7 cellular contexts compared by ENCODE assay signal in genomic region chr17:65204001-65204400, GRCh38.
"Had no signal": no experiment of that assay in that cellular context is flagged by ENCODE, and none has a peak within 500 bp of the region (broad histone marks: within the 10 kb centered on the region; RNA-seq: fewer than 3 reads in every experiment).

No MANE protein-coding gene starts in this region.

- H3K4me3 Mint-ChIP-seq: HFFc6 had no signal

- H3K9me3 Mint-ChIP-seq: HFFc6 had no signal

- ATAC-seq: HCT116, K562 had no signal

- H3K27ac Mint-ChIP-seq: HFFc6 had no signal

- DNase-seq: GM23248, GOT3, H7, HFFc6, IMR-90 had no signal
